1 cellular context compared by ENCODE assay signal in genomic region chr18:70334264-70334663, GRCh38.
TF ChIP-seq lines count a peak whose summit lies in the region.

No MANE protein-coding gene starts in this region.

TF ChIP-seq in A549, 52 proteins besides CTCF, POLR2A, EP300 and RAD21 (continued from another document):
- TF ChIP-seq USF2 (IDR thresholded peaks at IDR 0.05) (no peak), ATOH8 (CRISPR knock-in tag; IDR thresholded peaks at IDR 0.05; ENCODE audit: low read depth) (no peak), HOXA7 (CRISPR knock-in tag; IDR thresholded peaks at IDR 0.05) (no peak), ESRRA (IDR thresholded peaks at IDR 0.05; ENCODE audit: borderline replicate concordance, low read length) (no peak), FOSB (CRISPR knock-in tag; IDR thresholded peaks at IDR 0.05) (no peak), FOSL2 (IDR thresholded peaks at IDR 0.05) (no peak), FOSL2 (CRISPR knock-in tag; IDR thresholded peaks at IDR 0.05) (no peak), GATA3 (IDR thresholded peaks at IDR 0.05; ENCODE audit: borderline replicate concordance) (no peak), ZC3H11A (IDR thresholded peaks at IDR 0.05) (no peak), KDM1A (IDR thresholded peaks at IDR 0.05; ENCODE audit: low read depth) (no peak), EHF (CRISPR knock-in tag; IDR thresholded peaks at IDR 0.05) (no peak), MYC (IDR thresholded peaks at IDR 0.05; ENCODE audit: borderline replicate concordance, low read length) (no peak), RARB (CRISPR knock-in tag; IDR thresholded peaks at IDR 0.05) (no peak)
TF ChIP-seq in A549: peak in this region for 0.
